In the genomic region with DNA sequence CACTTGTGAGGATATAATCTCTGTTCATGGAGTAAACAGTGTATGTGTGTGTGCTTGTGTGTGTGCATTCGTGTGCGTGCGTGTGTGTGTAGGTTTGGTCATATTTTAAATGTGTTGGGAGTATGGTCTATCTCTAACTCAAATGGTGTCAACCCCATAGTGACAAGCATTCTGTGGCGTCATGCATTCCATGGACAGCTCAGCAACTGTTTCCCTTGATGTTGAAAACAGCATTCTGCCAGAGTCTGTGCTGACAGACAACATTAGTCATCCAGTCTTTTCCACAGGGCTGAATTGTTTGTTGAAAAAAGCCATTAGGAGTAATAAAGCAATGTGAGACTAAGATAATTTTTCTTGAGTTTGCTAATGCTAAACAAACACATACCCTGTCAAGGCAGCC, we compare ENCODE assay signal across 25 cellular contexts.
DNase-seq lines count a peak whose midpoint lies in the region; ATAC-seq lines count a peak whose summit lies in the region.
"Had no signal": no experiment of that assay in that cellular context is flagged by ENCODE, and none has a peak within 500 bp of the region (broad histone marks: within the 10 kb centered on the region; RNA-seq: fewer than 3 reads in every experiment).

No MANE protein-coding gene starts in this region.

- H3K36me3 Mint-ChIP-seq in naive thymus-derived CD8-positive, alpha-beta T cell: no peaks in the 10 kb centered on the region
- H3K36me3 Mint-ChIP-seq: CD8-positive, alpha-beta memory T cell had no signal

- no peak overlapping the region for H3K4me3 Mint-ChIP-seq in naive thymus-derived CD8-positive, alpha-beta T cell
- H3K4me3 Mint-ChIP-seq: CD8-positive, alpha-beta memory T cell had no signal

- H3K4me2 ChIP-seq in mesendoderm (ENCODE audit: low read length): no peak overlapping the region

- no peak overlapping the region for H4K5ac ChIP-seq in mesendoderm (ENCODE audit: low read length)

- H3K27ac ChIP-seq in mesendoderm (ENCODE audit: low read depth, low read length): no peak overlapping the region
- H3K27ac ChIP-seq: C4-2B had no signal

- no peaks in the 10 kb centered on the region for H3K79me2 ChIP-seq in mesendoderm (ENCODE audit: control insufficient read depth, insufficient read depth, low read length)

- no peak for ATAC-seq in naive thymus-derived CD8-positive, alpha-beta T cell
- ATAC-seq in HG03432 (IDR thresholded peaks at IDR 0.05; ENCODE audit: unreplicated experiment): no peak
- ATAC-seq: Panc1, SK-N-SH treated with all-trans-retinoic acid at 6 μM for 48 hours had no signal

- H3K4me3 ChIP-seq in mesendoderm (ENCODE audit: low read length): no peak overlapping the region

- H3K36me3 ChIP-seq in mesendoderm (ENCODE audit: control insufficient read depth, insufficient read depth, low read length): no peaks in the 10 kb centered on the region

- no peak overlapping the region for H2BK120ac ChIP-seq in mesendoderm (ENCODE audit: low read depth, low read length)

- no peak overlapping the region for H2BK15ac ChIP-seq in mesendoderm (replicated peaks; ENCODE audit: low read depth)

- no peaks in the 10 kb centered on the region for H3K4me1 Mint-ChIP-seq in naive thymus-derived CD8-positive, alpha-beta T cell
- H3K4me1 Mint-ChIP-seq: CD8-positive, alpha-beta memory T cell had no signal

- peak in 2 of 3 experiments; percentile 17 to 64 for DNase-seq in NCI-H1417 (lab: John Stamatoyannopoulos, UW)
- DNase-seq in NCI-H1417 treated with DMSO at 0.1 percent for 48 hours (lab: John Stamatoyannopoulos, UW): no peak
- peak; percentile 14 for DNase-seq in astrocyte of the hippocampus (ENCODE audit: low read depth, low spot score)
- peak; percentile 18 for DNase-seq in mesendoderm
- DNase-seq in naive thymus-derived CD8-positive, alpha-beta T cell: no peak
- no peak for DNase-seq in HCEC 1CT
- DNase-seq: 8988T; AML-193; Calu3; CD8-positive, alpha-beta memory T cell; EL; GF-D8; GOT3; Kasumi-1; MM.1S; NCI-H1048; NCI-H1436 treated with DMSO at 0.1 percent for 48 hours; NCI-H2029; NCI-H2227 treated with DMSO at 0.1 percent for 48 hours; NCI-H510A; NCI-H82 had no signal

- WGBS in mesendoderm (ENCODE audit: extremely low coverage, insufficient coverage, low lambda C conversion rate): no CpG with 5 or more reads among the region's 4 CpGs

- POLR2A ChIA-PET in naive thymus-derived CD8-positive, alpha-beta T cell (lab: Charles Lee): no interaction called here

- no peaks in the 10 kb centered on the region for H3K27me3 Mint-ChIP-seq in naive thymus-derived CD8-positive, alpha-beta T cell

- H2BK5ac ChIP-seq in mesendoderm (ENCODE audit: low read length): no peak overlapping the region

- H3K27me3 ChIP-seq in mesendoderm (ENCODE audit: insufficient read depth, low read length, poor library complexity): no peaks in the 10 kb centered on the region

- H3K79me1 ChIP-seq in mesendoderm (ENCODE audit: low read length): no peaks in the 10 kb centered on the region

- no peak overlapping the region for H3K9ac ChIP-seq in mesendoderm (ENCODE audit: low read length)

- H3K4me1 ChIP-seq in mesendoderm (ENCODE audit: control insufficient read depth, low read depth, low read length): no peaks in the 10 kb centered on the region

- peaks cover 0 to 3% (median 0%) of the 10 kb centered on the region in 9 donors for H3K9me3 Mint-ChIP-seq in naive thymus-derived CD8-positive, alpha-beta T cell

- H3K56ac ChIP-seq in mesendoderm (ENCODE audit: low read length): no peak overlapping the region

- no peak overlapping the region for H3K4ac ChIP-seq in mesendoderm (ENCODE audit: low read depth, low read length)

- H3K27ac Mint-ChIP-seq in naive thymus-derived CD8-positive, alpha-beta T cell: no peak overlapping the region
- H3K27ac Mint-ChIP-seq: CD8-positive, alpha-beta memory T cell had no signal

- no peak overlapping the region for H4K8ac ChIP-seq in mesendoderm (ENCODE audit: low read depth, low read length)

- no peak overlapping the region for H3K18ac ChIP-seq in mesendoderm (ENCODE audit: low read length)

- H3K23ac ChIP-seq in mesendoderm (ENCODE audit: low read length): no peak overlapping the region

- no peak overlapping the region for H2AK5ac ChIP-seq in mesendoderm (ENCODE audit: low read length)

Comparison
In these comparisons a context has a peak if more than half of its experiments do, and no peak if none do; other contexts are left out.
1. DNase-seq: peak in NCI-H1417 (2 of 3), astrocyte of the hippocampus (single experiment) and mesendoderm (single experiment); none in NCI-H1417 treated with DMSO at 0.1 percent for 48 hours (single experiment), naive thymus-derived CD8-positive, alpha-beta T cell (0 of 10) and HCEC 1CT (single experiment).